8 cellular contexts compared by ENCODE assay signal in genomic region chr3:53881691-53882593, GRCh38. TPM values are rescaled to one million over a fixed set of nuclear protein-coding genes. Genes with fewer than 3 reads are reported as not detected.
A peak's percentile ranks its signal among the peaks of the same experiment; 100 is the strongest.
DNase-seq lines count a peak whose midpoint lies in the region; ATAC-seq and TF ChIP-seq lines count a peak whose summit lies in the region.

ACTR8 (minus strand) TSS chr3:53882152; CDS start chr3:53882101, 51 bp downstream.

- POLR2A ChIA-PET in WTC11 (lab: Charles Lee): interaction anchor here (1.7 kb wide), 1 partner anchor 10 kb away, joined by 6 read pairs; the partner anchor contains the start of gene SELENOK

- DNase-seq in 8988T (peak; percentile 73), NCI-H2227 (lab: John Stamatoyannopoulos, UW; ENCODE audit: unreplicated experiment) (peak; percentile 83), WTC11 (ENCODE audit: low spot score) (peak; percentile 90), cardiac fibroblast (ENCODE audit: low read depth in 2 of 2) (peak; percentile 85 to 91), inferior parietal cortex (ENCODE audit: extremely low spot score) (peak; percentile 77), smooth muscle cell of the brain vasculature (ENCODE audit: low read depth, low spot score) (peak; percentile 51)

- ATAC-seq in GM18519 (IDR thresholded peaks at IDR 0.05; ENCODE audit: low FRiP score, unreplicated experiment): peak; percentile 50
- ATAC-seq in HG03045 (IDR thresholded peaks at IDR 0.05; ENCODE audit: unreplicated experiment): peak; percentile 84
- peak; percentile 94 for ATAC-seq in WTC11

- no peaks in the 10 kb centered on the region for H3K27me3 Mint-ChIP-seq in WTC11 (ENCODE audit: low read depth)

- peaks cover 13% of the 10 kb centered on the region for H3K4me1 Mint-ChIP-seq in WTC11

- no peaks in the 10 kb centered on the region for H3K9me3 Mint-ChIP-seq in WTC11

- peaks cover 46% of the 10 kb centered on the region for H3K36me3 Mint-ChIP-seq in WTC11

- peak within 1 kb of the TSS; percentile 99 for H3K27ac Mint-ChIP-seq in WTC11

- H3K4me3 Mint-ChIP-seq in WTC11: peak within 1 kb of the TSS; percentile 99

- H3K4me3 ChIP-seq in cardiac fibroblast (replicated peaks in 1 of 2; ENCODE audit: low read depth in 2 of 2, low read length in 2 of 2): peak within 1 kb of the TSS; percentile 83 to 85

- CTCF ChIA-PET in WTC11 (lab: Charles Lee): interaction anchor here (1.2 kb wide), 1 partner anchor 9 kb away, joined by 3 read pairs; no protein-coding TSS in a partner anchor

- TF ChIP-seq CTCF in WTC11 (IDR thresholded peaks at IDR 0.05): no peak
- peak; percentile 26 for TF ChIP-seq CTCF in cardiac fibroblast (IDR thresholded peaks at IDR 0.05; ENCODE audit: low read depth, low read length)

TF ChIP-seq in WTC11, 78 proteins besides CTCF, POLR2A, EP300 and RAD21 (continues in another document):
- TF ChIP-seq NR3C1 (CRISPR knock-in tag; conservative IDR thresholded peaks at IDR 0.05; ENCODE audit: low read depth) (no peak), ZMAT4 (CRISPR knock-in tag; IDR thresholded peaks at IDR 0.05) (no peak), JAZF1 (CRISPR knock-in tag; IDR thresholded peaks at IDR 0.05) (no peak), ZNF317 (CRISPR knock-in tag; IDR thresholded peaks at IDR 0.05; ENCODE audit: borderline replicate concordance, low read depth) (no peak), FOXP1 (CRISPR knock-in tag; IDR thresholded peaks at IDR 0.05; ENCODE audit: borderline replicate concordance) (peak; percentile 40; the same call in 1 of the 2 replicates), E2F4 (CRISPR knock-in tag; IDR thresholded peaks at IDR 0.05; ENCODE audit: borderline replicate concordance, low read depth) (no peak), ARID4B (CRISPR knock-in tag; IDR thresholded peaks at IDR 0.05; ENCODE audit: borderline replicate concordance) (peak; percentile 79; the same call in 1 of the 2 replicates)
- TF ChIP-seq, protein P1, sequence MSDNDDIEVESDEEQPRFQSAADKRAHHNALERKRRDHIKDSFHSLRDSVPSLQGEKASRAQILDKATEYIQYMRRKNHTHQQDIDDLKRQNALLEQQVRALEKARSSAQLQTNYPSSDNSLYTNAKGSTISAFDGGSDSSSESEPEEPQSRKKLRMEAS (CRISPR knock-in tag; IDR thresholded peaks at IDR 0.05): peak; percentile 35; the same call in 1 of the 2 replicates
- TF ChIP-seq, protein P2, sequence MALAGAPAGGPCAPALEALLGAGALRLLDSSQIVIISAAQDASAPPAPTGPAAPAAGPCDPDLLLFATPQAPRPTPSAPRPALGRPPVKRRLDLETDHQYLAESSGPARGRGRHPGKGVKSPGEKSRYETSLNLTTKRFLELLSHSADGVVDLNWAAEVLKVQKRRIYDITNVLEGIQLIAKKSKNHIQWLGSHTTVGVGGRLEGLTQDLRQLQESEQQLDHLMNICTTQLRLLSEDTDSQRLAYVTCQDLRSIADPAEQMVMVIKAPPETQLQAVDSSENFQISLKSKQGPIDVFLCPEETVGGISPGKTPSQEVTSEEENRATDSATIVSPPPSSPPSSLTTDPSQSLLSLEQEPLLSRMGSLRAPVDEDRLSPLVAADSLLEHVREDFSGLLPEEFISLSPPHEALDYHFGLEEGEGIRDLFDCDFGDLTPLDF (CRISPR knock-in tag; IDR thresholded peaks at IDR 0.05): 0 out of 2 replicates have a peak, but pooled peaks have one; percentile 67
- TF ChIP-seq, protein P3, sequence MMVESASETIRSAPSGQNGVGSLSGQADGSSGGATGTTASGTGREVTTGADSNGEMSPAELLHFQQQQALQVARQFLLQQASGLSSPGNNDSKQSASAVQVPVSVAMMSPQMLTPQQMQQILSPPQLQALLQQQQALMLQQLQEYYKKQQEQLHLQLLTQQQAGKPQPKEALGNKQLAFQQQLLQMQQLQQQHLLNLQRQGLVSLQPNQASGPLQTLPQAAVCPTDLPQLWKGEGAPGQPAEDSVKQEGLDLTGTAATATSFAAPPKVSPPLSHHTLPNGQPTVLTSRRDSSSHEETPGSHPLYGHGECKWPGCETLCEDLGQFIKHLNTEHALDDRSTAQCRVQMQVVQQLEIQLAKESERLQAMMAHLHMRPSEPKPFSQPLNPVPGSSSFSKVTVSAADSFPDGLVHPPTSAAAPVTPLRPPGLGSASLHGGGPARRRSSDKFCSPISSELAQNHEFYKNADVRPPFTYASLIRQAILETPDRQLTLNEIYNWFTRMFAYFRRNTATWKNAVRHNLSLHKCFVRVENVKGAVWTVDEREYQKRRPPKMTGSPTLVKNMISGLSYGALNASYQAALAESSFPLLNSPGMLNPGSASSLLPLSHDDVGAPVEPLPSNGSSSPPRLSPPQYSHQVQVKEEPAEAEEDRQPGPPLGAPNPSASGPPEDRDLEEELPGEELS (CRISPR knock-in tag; IDR thresholded peaks at IDR 0.05): no peak; the same call in 1 of the 2 replicates
- TF ChIP-seq, protein P4, sequence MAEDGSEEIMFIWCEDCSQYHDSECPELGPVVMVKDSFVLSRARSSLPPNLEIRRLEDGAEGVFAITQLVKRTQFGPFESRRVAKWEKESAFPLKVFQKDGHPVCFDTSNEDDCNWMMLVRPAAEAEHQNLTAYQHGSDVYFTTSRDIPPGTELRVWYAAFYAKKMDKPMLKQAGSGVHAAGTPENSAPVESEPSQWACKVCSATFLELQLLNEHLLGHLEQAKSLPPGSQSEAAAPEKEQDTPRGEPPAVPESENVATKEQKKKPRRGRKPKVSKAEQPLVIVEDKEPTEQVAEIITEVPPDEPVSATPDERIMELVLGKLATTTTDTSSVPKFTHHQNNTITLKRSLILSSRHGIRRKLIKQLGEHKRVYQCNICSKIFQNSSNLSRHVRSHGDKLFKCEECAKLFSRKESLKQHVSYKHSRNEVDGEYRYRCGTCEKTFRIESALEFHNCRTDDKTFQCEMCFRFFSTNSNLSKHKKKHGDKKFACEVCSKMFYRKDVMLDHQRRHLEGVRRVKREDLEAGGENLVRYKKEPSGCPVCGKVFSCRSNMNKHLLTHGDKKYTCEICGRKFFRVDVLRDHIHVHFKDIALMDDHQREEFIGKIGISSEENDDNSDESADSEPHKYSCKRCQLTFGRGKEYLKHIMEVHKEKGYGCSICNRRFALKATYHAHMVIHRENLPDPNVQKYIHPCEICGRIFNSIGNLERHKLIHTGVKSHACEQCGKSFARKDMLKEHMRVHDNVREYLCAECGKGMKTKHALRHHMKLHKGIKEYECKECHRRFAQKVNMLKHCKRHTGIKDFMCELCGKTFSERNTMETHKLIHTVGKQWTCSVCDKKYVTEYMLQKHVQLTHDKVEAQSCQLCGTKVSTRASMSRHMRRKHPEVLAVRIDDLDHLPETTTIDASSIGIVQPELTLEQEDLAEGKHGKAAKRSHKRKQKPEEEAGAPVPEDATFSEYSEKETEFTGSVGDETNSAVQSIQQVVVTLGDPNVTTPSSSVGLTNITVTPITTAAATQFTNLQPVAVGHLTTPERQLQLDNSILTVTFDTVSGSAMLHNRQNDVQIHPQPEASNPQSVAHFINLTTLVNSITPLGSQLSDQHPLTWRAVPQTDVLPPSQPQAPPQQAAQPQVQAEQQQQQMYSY (CRISPR knock-in tag; IDR thresholded peaks at IDR 0.05): no peak

RNA-seq across cellular contexts. Expression of gene ACTR8, which starts in this region (rescaled TPM):
- 23.3 to 29.9 TPM (median 26.3 TPM) in 3 replicates for total RNA-seq in WTC11 (2021)

Comparison
In these comparisons a context has a peak if more than half of its experiments do, and no peak if none do; other contexts are left out.
1. Peak in every context shown above with its lines: DNase-seq, ATAC-seq and H3K4me3 ChIP-seq.